In the genomic region with DNA sequence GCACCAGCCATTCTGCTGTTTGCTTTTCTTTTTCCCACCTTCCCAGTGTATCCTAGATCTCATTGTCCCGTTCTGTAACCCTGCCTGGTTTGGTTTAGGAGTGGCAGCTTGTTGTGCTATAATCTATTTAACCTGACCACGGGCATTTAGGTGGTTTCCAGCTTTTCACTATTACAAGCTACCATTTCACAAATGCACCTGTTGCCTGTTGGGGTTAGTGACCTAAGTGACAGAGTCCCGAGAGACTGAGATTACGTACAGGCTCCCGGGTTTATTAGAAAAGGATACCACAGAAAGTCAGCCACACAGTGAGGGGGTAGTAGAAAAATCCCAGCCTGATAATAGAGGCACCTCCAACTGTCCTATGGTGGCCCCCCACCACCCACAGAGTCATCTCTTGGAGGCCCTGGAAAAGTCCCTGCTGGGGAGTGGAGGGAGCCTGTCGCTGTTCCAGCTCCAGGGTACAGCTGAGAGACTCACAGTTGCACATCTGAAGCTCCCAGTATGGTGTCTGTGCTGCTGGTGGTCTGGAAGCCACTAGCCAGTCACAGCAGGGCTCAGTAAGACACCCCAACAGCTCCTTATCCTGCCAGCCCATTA, we compare ENCODE assay signal across 1 cellular context.
TF ChIP-seq lines count a peak whose summit lies in the region.

No MANE protein-coding gene starts in this region.

TF ChIP-seq in K562, 482 proteins besides CTCF, POLR2A, EP300 and RAD21 (continued from another document):
- TF ChIP-seq DLX4 (CRISPR knock-in tag; IDR thresholded peaks at IDR 0.05) = no peak
- TF ChIP-seq, protein P1, sequence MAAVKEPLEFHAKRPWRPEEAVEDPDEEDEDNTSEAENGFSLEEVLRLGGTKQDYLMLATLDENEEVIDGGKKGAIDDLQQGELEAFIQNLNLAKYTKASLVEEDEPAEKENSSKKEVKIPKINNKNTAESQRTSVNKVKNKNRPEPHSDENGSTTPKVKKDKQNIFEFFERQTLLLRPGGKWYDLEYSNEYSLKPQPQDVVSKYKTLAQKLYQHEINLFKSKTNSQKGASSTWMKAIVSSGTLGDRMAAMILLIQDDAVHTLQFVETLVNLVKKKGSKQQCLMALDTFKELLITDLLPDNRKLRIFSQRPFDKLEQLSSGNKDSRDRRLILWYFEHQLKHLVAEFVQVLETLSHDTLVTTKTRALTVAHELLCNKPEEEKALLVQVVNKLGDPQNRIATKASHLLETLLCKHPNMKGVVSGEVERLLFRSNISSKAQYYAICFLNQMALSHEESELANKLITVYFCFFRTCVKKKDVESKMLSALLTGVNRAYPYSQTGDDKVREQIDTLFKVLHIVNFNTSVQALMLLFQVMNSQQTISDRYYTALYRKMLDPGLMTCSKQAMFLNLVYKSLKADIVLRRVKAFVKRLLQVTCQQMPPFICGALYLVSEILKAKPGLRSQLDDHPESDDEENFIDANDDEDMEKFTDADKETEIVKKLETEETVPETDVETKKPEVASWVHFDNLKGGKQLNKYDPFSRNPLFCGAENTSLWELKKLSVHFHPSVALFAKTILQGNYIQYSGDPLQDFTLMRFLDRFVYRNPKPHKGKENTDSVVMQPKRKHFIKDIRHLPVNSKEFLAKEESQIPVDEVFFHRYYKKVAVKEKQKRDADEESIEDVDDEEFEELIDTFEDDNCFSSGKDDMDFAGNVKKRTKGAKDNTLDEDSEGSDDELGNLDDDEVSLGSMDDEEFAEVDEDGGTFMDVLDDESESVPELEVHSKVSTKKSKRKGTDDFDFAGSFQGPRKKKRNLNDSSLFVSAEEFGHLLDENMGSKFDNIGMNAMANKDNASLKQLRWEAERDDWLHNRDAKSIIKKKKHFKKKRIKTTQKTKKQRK (IDR thresholded peaks at IDR 0.05; ENCODE audit: borderline replicate concordance, low read depth, low read length) = no peak
- TF ChIP-seq, protein P2, sequence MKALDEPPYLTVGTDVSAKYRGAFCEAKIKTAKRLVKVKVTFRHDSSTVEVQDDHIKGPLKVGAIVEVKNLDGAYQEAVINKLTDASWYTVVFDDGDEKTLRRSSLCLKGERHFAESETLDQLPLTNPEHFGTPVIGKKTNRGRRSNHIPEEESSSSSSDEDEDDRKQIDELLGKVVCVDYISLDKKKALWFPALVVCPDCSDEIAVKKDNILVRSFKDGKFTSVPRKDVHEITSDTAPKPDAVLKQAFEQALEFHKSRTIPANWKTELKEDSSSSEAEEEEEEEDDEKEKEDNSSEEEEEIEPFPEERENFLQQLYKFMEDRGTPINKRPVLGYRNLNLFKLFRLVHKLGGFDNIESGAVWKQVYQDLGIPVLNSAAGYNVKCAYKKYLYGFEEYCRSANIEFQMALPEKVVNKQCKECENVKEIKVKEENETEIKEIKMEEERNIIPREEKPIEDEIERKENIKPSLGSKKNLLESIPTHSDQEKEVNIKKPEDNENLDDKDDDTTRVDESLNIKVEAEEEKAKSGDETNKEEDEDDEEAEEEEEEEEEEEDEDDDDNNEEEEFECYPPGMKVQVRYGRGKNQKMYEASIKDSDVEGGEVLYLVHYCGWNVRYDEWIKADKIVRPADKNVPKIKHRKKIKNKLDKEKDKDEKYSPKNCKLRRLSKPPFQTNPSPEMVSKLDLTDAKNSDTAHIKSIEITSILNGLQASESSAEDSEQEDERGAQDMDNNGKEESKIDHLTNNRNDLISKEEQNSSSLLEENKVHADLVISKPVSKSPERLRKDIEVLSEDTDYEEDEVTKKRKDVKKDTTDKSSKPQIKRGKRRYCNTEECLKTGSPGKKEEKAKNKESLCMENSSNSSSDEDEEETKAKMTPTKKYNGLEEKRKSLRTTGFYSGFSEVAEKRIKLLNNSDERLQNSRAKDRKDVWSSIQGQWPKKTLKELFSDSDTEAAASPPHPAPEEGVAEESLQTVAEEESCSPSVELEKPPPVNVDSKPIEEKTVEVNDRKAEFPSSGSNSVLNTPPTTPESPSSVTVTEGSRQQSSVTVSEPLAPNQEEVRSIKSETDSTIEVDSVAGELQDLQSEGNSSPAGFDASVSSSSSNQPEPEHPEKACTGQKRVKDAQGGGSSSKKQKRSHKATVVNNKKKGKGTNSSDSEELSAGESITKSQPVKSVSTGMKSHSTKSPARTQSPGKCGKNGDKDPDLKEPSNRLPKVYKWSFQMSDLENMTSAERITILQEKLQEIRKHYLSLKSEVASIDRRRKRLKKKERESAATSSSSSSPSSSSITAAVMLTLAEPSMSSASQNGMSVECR (CRISPR knock-in tag; IDR thresholded peaks at IDR 0.05) = no peak
- no peak for TF ChIP-seq HNRNPH1 (optimal IDR thresholded peaks at IDR 0.05; ENCODE audit: low read depth, low read length)
- no peak for TF ChIP-seq PHTF2 (CRISPR knock-in tag; IDR thresholded peaks at IDR 0.05)
- TF ChIP-seq FOXJ2 (tag; IDR thresholded peaks at IDR 0.05) = no peak
- no peak for TF ChIP-seq HDAC3 (IDR thresholded peaks at IDR 0.05; ENCODE audit: borderline replicate concordance, partially characterized antibody)
- TF ChIP-seq PURB (CRISPR knock-in tag; IDR thresholded peaks at IDR 0.05; ENCODE audit: low read depth) = no peak
- TF ChIP-seq ZC3H8 (IDR thresholded peaks at IDR 0.05) = no peak
- no peak for TF ChIP-seq THRA (IDR thresholded peaks at IDR 0.05)
- TF ChIP-seq NR3C1 (CRISPR knock-in tag; IDR thresholded peaks at IDR 0.05) = no peak
- no peak for TF ChIP-seq NELFE (IDR thresholded peaks at IDR 0.05; ENCODE audit: insufficient read depth, insufficient read length)
- TF ChIP-seq, protein P3, sequence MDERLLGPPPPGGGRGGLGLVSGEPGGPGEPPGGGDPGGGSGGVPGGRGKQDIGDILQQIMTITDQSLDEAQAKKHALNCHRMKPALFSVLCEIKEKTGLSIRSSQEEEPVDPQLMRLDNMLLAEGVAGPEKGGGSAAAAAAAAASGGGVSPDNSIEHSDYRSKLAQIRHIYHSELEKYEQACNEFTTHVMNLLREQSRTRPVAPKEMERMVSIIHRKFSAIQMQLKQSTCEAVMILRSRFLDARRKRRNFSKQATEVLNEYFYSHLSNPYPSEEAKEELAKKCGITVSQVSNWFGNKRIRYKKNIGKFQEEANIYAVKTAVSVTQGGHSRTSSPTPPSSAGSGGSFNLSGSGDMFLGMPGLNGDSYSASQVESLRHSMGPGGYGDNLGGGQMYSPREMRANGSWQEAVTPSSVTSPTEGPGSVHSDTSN (CRISPR knock-in tag; IDR thresholded peaks at IDR 0.05; ENCODE audit: low read depth) = no peak
- TF ChIP-seq, protein P3 (tag; conservative IDR thresholded peaks at IDR 0.05; ENCODE audit: low read depth) = no peak
- no peak for TF ChIP-seq ZKSCAN1 (IDR thresholded peaks at IDR 0.05; ENCODE audit: low read depth, low read length)
